Comparison of ENCODE assay signal across 17 cellular contexts in genomic region chr15:41922353-41922752, GRCh38. TPM values are rescaled to one million over a fixed set of nuclear protein-coding genes. Genes with fewer than 3 reads are reported as not detected.
A peak's percentile ranks its signal among the peaks of the same experiment; 100 is the strongest.
DNase-seq lines count a peak whose midpoint lies in the region; TF ChIP-seq lines count a peak whose summit lies in the region.
"Had no signal": no experiment of that assay in that cellular context is flagged by ENCODE, and none has a peak within 500 bp of the region (broad histone marks: within the 10 kb centered on the region; RNA-seq: fewer than 3 reads in every experiment).

No MANE protein-coding gene starts in this region.

- H3K27me3 ChIP-seq in Karpas-422 (ENCODE audit: low read length): no peaks in the 10 kb centered on the region

- H3K9ac ChIP-seq in Karpas-422 (ENCODE audit: low read length): no peak overlapping the region
- H3K9ac ChIP-seq: SK-N-SH had no signal

- no peaks in the 10 kb centered on the region for H3K9me3 ChIP-seq in Karpas-422 (ENCODE audit: low read length)
- H3K9me3 ChIP-seq: SK-N-SH had no signal

- H3K27ac Mint-ChIP-seq in CD14-positive monocyte: peak overlapping the region in 4 of 7 donors; percentile 23 to 54 (median 32)
- peak overlapping the region; percentile 29 for H3K27ac Mint-ChIP-seq in progenitor cell of endocrine pancreas
- H3K27ac Mint-ChIP-seq: GM23338 had no signal

- H4K20me1 ChIP-seq in Karpas-422 (ENCODE audit: insufficient read depth, low read depth, low read length): no peaks in the 10 kb centered on the region

- POLR2A ChIA-PET in RWPE1 (lab: Yijun Ruan, JAX; ENCODE audit: low non-redundant PET): no interaction called here
- POLR2A ChIA-PET in HEK293T (lab: Yijun Ruan, JAX): no interaction called here

- no peak overlapping the region for H3K4me2 ChIP-seq in Karpas-422 (ENCODE audit: low read depth, low read length, poor library complexity, severe bottlenecking)
- H3K4me2 ChIP-seq: GM23338, SK-N-SH had no signal

- H3K27ac ChIP-seq in RWPE1 (peak overlapping the region; percentile 3; the same call in 1 of the 2 replicates), Karpas-422 (ENCODE audit: low read length) (no peak overlapping the region)

- H3K4me1 ChIP-seq in Karpas-422 (ENCODE audit: low read length): peaks cover 27% of the 10 kb centered on the region

- no peak overlapping the region for H3K4me3 ChIP-seq in Karpas-422 (ENCODE audit: low read length)
- H3K4me3 ChIP-seq: GM23338 had no signal

- no peak overlapping the region for H2AFZ ChIP-seq in Karpas-422 (ENCODE audit: low read length)
- H2AFZ ChIP-seq: GM23338 had no signal

- CTCF ChIA-PET in RWPE1 (lab: Yijun Ruan, JAX) (no interaction called here), HEK293T (lab: Yijun Ruan, JAX) (interaction anchor here (0.7 kb wide), 1 partner anchor 215 kb away, joined by 3 read pairs; no protein-coding TSS in a partner anchor)

- intact Hi-C loops in CD14-positive monocyte (cut with micrococcal nuclease): loop anchor here in 1 of 2 donors (10.0 kb wide), 1 partner anchor 1988 kb away; the partner anchor contains the start of gene EIF2AK4

- TF ChIP-seq CTCF in CD14-positive monocyte (IDR thresholded peaks at IDR 0.05) (no peak), RWPE1 (conservative IDR thresholded peaks at IDR 0.05; ENCODE audit: low read depth) (no peak), progenitor cell of endocrine pancreas (IDR thresholded peaks at IDR 0.05; ENCODE audit: unreplicated experiment) (no peak)

- no peaks in the 10 kb centered on the region for H3K9me2 ChIP-seq in Karpas-422 (replicated peaks; ENCODE audit: insufficient read depth, low read length)
- H3K9me2 ChIP-seq: SK-N-SH had no signal

- H3K9me3 Mint-ChIP-seq in CD14-positive monocyte: no peaks in the 10 kb centered on the region
- H3K9me3 Mint-ChIP-seq in progenitor cell of endocrine pancreas (ENCODE audit: low read depth): no peaks in the 10 kb centered on the region
- H3K9me3 Mint-ChIP-seq: GM23338 had no signal

- peaks cover 57% of the 10 kb centered on the region for H3K4me1 Mint-ChIP-seq in CD14-positive monocyte
- H3K4me1 Mint-ChIP-seq in progenitor cell of endocrine pancreas (ENCODE audit: low read depth): peaks cover 48% of the 10 kb centered on the region

- H3K4me3 Mint-ChIP-seq in CD14-positive monocyte (no peak overlapping the region), progenitor cell of endocrine pancreas (ENCODE audit: low read depth) (no peak overlapping the region)
- H3K4me3 Mint-ChIP-seq: GM23338 had no signal

- DNase-seq in CD14-positive monocyte (ENCODE audit: low spot score) (no peak), RWPE1 (ENCODE audit: low spot score) (no peak), kidney tubule cell (ENCODE audit: low spot score) (peak; percentile 25), progenitor cell of endocrine pancreas (ENCODE audit: low spot score, unreplicated experiment) (no peak), NCI-H345 treated with DMSO at 0.1 percent for 48 hours (lab: John Stamatoyannopoulos, UW; ENCODE audit: unreplicated experiment) (no peak), HEK293T (ENCODE audit: extremely low spot score) (no peak), Karpas-422 (no peak), NCI-H748 (lab: John Stamatoyannopoulos, UW; ENCODE audit: unreplicated experiment) (no peak)
- DNase-seq: COR-L47, DMS153, KG1, NCI-H1092, NCI-H226, NCI-H526 treated with DMSO at 0.1 percent for 48 hours, PC-3, SK-N-SH had no signal

- H3K36me3 Mint-ChIP-seq in CD14-positive monocyte: peaks cover 75 to 80% of the 10 kb centered on the region in 2 donors
- peaks cover 6% of the 10 kb centered on the region for H3K36me3 Mint-ChIP-seq in progenitor cell of endocrine pancreas (ENCODE audit: insufficient read depth)

- 0 out of 2 replicates have a peak, but pooled peaks cover 4% of the 10 kb centered on the region for H3K36me3 ChIP-seq in Karpas-422 (ENCODE audit: insufficient read depth, low read length)

- peaks cover 9% of the 10 kb centered on the region for H3K79me2 ChIP-seq in Karpas-422 (ENCODE audit: low read length)

- H3K27me3 Mint-ChIP-seq in CD14-positive monocyte (ENCODE audit: low read depth in 3 of 3) (peaks cover 0 to 1% (median 0%) of the 10 kb centered on the region in 3 donors), progenitor cell of endocrine pancreas (no peaks in the 10 kb centered on the region)

TF ChIP-seq in HEK293T, 16 proteins besides CTCF, POLR2A, EP300 and RAD21:
- TF ChIP-seq ELF4 (IDR thresholded peaks at IDR 0.05): no peak
- no peak for TF ChIP-seq SP1 (IDR thresholded peaks at IDR 0.05)
- TF ChIP-seq ARNT (IDR thresholded peaks at IDR 0.05): no peak
- no peak for TF ChIP-seq CTBP1 (IDR thresholded peaks at IDR 0.05; ENCODE audit: borderline replicate concordance)
- no peak for TF ChIP-seq SUZ12 (IDR thresholded peaks at IDR 0.05)
- no peak for TF ChIP-seq HDGF (IDR thresholded peaks at IDR 0.05; ENCODE audit: borderline replicate concordance)
- TF ChIP-seq L3MBTL2 (conservative IDR thresholded peaks at IDR 0.05): no peak
- no peak for TF ChIP-seq FOXA1 (IDR thresholded peaks at IDR 0.05)
- no peak for TF ChIP-seq FOXK2 (IDR thresholded peaks at IDR 0.05)
- TF ChIP-seq ZNF384 (IDR thresholded peaks at IDR 0.05): no peak

RNA-seq across cellular contexts. Expression of gene SPTBN5, which starts 28.5 kb away (rescaled TPM):
- polyA plus RNA-seq in CD14-positive monocyte: not detected
- total RNA-seq in progenitor cell of endocrine pancreas: 6.6 and 7.9 TPM in 2 replicates
- 0.11 and 0.22 TPM in 2 replicates for total RNA-seq in Karpas-422 (2014; rRNA removed; shearing (Covaris generic); ENCODE audit: low replicate concordance)

RNA-seq across cellular contexts. Expression of gene EHD4, which starts 50.0 kb away (rescaled TPM):
- 10 to 100 TPM; 14.2 to 16.0 TPM for polyA plus RNA-seq in CD14-positive monocyte
- total RNA-seq in progenitor cell of endocrine pancreas: 17.2 and 18.4 TPM in 2 replicates
- total RNA-seq in Karpas-422 (2014; rRNA removed; shearing (Covaris generic); ENCODE audit: low replicate concordance): 19.9 and 20.4 TPM in 2 replicates
